In genomic region chr17:68310141-68310540, GRCh38 we compare ENCODE assay signal across 1 cellular context.
TF ChIP-seq lines count a peak whose summit lies in the region.

No MANE protein-coding gene starts in this region.

TF ChIP-seq in HepG2, 621 proteins besides CTCF, POLR2A, EP300 and RAD21:
- peak; percentile 16; the same call in 1 of the 2 replicates for TF ChIP-seq FOSL2 (CRISPR knock-in tag; IDR thresholded peaks at IDR 0.05)
- TF ChIP-seq MXD3 (CRISPR knock-in tag; IDR thresholded peaks at IDR 0.05): no peak
TF ChIP-seq in HepG2: peak in this region for 1.
